Comparison of ENCODE assay signal across 21 cellular contexts in genomic region chr2:241235396-241235795, GRCh38. TPM values are rescaled to one million over a fixed set of nuclear protein-coding genes. Genes with fewer than 3 reads are reported as not detected.
DNase-seq lines count a peak whose midpoint lies in the region; ATAC-seq and TF ChIP-seq lines count a peak whose summit lies in the region.
"Had no signal": no experiment of that assay in that cellular context is flagged by ENCODE, and none has a peak within 500 bp of the region (broad histone marks: within the 10 kb centered on the region; RNA-seq: fewer than 3 reads in every experiment).

No MANE protein-coding gene starts in this region.

- no peaks in the 10 kb centered on the region for H3K9me3 Mint-ChIP-seq in HFFc6
- no peaks in the 10 kb centered on the region for H3K9me3 Mint-ChIP-seq in activated T-helper 17 cell treated with anti-CD3 and anti-CD28 coated beads, Interleukin-2, amount 50 U/mL, for 72 hours
- H3K9me3 Mint-ChIP-seq in endothelial cell (ENCODE audit: unreplicated experiment), result no peaks in the 10 kb centered on the region

- no peak overlapping the region for H3K4me3 Mint-ChIP-seq in HFFc6
- no peak overlapping the region for H3K4me3 Mint-ChIP-seq in activated T-helper 17 cell treated with anti-CD3 and anti-CD28 coated beads, Interleukin-2, amount 50 U/mL, for 72 hours
- H3K4me3 Mint-ChIP-seq in endothelial cell (ENCODE audit: unreplicated experiment), result peak overlapping the region; percentile 32

- no peaks in the 10 kb centered on the region for H3K4me1 ChIP-seq in neutrophil (ENCODE audit: control insufficient read depth in 1 of 2, insufficient read depth in 1 of 2, low read depth in 1 of 2, low read length in 1 of 2)
- H3K4me1 ChIP-seq: A549, BE2C had no signal

- no peaks in the 10 kb centered on the region for H3K9me3 ChIP-seq in neutrophil
- H3K9me3 ChIP-seq: A549, BE2C had no signal

- no peak overlapping the region for H3K4me3 ChIP-seq in neutrophil (ENCODE audit: low read depth in 1 of 2, low read length in 1 of 2)
- H3K4me3 ChIP-seq: A549 had no signal

- no peak for DNase-seq in HFFc6
- DNase-seq in endothelial cell (ENCODE audit: low spot score), result no peak
- DNase-seq in midbrain (lab: John Stamatoyannopoulos, UW), result no peak
- no peak for DNase-seq in germinal center (ENCODE audit: low spot score)
- DNase-seq in AG20443 (ENCODE audit: low spot score), result no peak
- DNase-seq: BE2C, DMS79, KBM-7, MM.1S, NCI-H1048, NCI-H1417 treated with DMSO at 0.1 percent for 48 hours, NCI-H187 treated with DMSO at 0.1 percent for 48 hours, NCI-H2107, NCI-H446 treated with DMSO at 0.1 percent for 48 hours, NCI-H526 treated with DMSO at 0.1 percent for 48 hours, OCI-M1, SHP77 treated with DMSO at 0.1 percent for 48 hours had no signal

- H3K27me3 ChIP-seq in neutrophil, result no peaks in the 10 kb centered on the region
- H3K27me3 ChIP-seq: BE2C had no signal

- H3K27ac ChIP-seq in neutrophil, result peak overlapping the region; percentile 25
- H3K27ac ChIP-seq: A549, HL-60 had no signal

- H3K4me1 Mint-ChIP-seq in HFFc6 (ENCODE audit: low read depth), result 0 out of 2 replicates have a peak, but pooled peaks cover 4% of the 10 kb centered on the region
- H3K4me1 Mint-ChIP-seq in activated T-helper 17 cell treated with anti-CD3 and anti-CD28 coated beads, Interleukin-2, amount 50 U/mL, for 72 hours, result peaks cover 14% of the 10 kb centered on the region
- peaks cover 28% of the 10 kb centered on the region for H3K4me1 Mint-ChIP-seq in endothelial cell (ENCODE audit: unreplicated experiment)

- H3K36me3 ChIP-seq in neutrophil, result peaks cover 99% of the 10 kb centered on the region

- TF ChIP-seq CTCF in HFFc6 (IDR thresholded peaks at IDR 0.05) (no peak), endothelial cell (IDR thresholded peaks at IDR 0.05; ENCODE audit: unreplicated experiment) (no peak), neutrophil (IDR thresholded peaks at IDR 0.05) (no peak)

- H3K36me3 Mint-ChIP-seq in HFFc6 (ENCODE audit: low read depth), result peaks cover 75% of the 10 kb centered on the region
- H3K36me3 Mint-ChIP-seq in activated T-helper 17 cell treated with anti-CD3 and anti-CD28 coated beads, Interleukin-2, amount 50 U/mL, for 72 hours (ENCODE audit: low read depth), result peaks cover 100% of the 10 kb centered on the region
- H3K36me3 Mint-ChIP-seq in endothelial cell (ENCODE audit: low read depth, unreplicated experiment), result peaks cover 85% of the 10 kb centered on the region

- ATAC-seq in activated T-helper 17 cell treated with anti-CD3 and anti-CD28 coated beads, Interleukin-2, amount 50 U/mL, for 72 hours (replicated peaks), result no peak
- ATAC-seq: A549 had no signal

- H3K27me3 Mint-ChIP-seq in HFFc6 (ENCODE audit: insufficient read depth) (peaks cover 24% of the 10 kb centered on the region), endothelial cell (ENCODE audit: unreplicated experiment) (peaks cover 18% of the 10 kb centered on the region)
- no peaks in the 10 kb centered on the region for H3K27me3 Mint-ChIP-seq in activated T-helper 17 cell treated with anti-CD3 and anti-CD28 coated beads, Interleukin-2, amount 50 U/mL, for 72 hours

- H3K27ac Mint-ChIP-seq in HFFc6, result peak overlapping the region; percentile 73
- H3K27ac Mint-ChIP-seq in activated T-helper 17 cell treated with anti-CD3 and anti-CD28 coated beads, Interleukin-2, amount 50 U/mL, for 72 hours, result peak overlapping the region; percentile 36
- H3K27ac Mint-ChIP-seq in endothelial cell (ENCODE audit: unreplicated experiment), result no peak overlapping the region

RNA-seq across cellular contexts. Expression of gene ANO7, which starts 46.9 kb away (rescaled TPM):
- 1 to 10 TPM in 4 of 6 experiments, under 1 TPM in 2; 0.80 to 1.4 (median 1.2) TPM for total RNA-seq in HFFc6 (2021; fragmentation: NEBNext Ultra II Directional; extraction: Animal tissue kit (Norgen Biotek cat#: 25700))
- 10 to 100 TPM in 1 of 2 donors, 1 to 10 TPM in 1; 1.6 to 12.8 TPM for total RNA-seq in activated T-helper 17 cell treated with anti-CD3 and anti-CD28 coated beads, Interleukin-2, amount 50 U/mL, for 72 hours
- total RNA-seq in endothelial cell (ENCODE audit: unreplicated experiment), result 16.1 TPM
